8 cellular contexts compared by ENCODE assay signal in the genomic region with DNA sequence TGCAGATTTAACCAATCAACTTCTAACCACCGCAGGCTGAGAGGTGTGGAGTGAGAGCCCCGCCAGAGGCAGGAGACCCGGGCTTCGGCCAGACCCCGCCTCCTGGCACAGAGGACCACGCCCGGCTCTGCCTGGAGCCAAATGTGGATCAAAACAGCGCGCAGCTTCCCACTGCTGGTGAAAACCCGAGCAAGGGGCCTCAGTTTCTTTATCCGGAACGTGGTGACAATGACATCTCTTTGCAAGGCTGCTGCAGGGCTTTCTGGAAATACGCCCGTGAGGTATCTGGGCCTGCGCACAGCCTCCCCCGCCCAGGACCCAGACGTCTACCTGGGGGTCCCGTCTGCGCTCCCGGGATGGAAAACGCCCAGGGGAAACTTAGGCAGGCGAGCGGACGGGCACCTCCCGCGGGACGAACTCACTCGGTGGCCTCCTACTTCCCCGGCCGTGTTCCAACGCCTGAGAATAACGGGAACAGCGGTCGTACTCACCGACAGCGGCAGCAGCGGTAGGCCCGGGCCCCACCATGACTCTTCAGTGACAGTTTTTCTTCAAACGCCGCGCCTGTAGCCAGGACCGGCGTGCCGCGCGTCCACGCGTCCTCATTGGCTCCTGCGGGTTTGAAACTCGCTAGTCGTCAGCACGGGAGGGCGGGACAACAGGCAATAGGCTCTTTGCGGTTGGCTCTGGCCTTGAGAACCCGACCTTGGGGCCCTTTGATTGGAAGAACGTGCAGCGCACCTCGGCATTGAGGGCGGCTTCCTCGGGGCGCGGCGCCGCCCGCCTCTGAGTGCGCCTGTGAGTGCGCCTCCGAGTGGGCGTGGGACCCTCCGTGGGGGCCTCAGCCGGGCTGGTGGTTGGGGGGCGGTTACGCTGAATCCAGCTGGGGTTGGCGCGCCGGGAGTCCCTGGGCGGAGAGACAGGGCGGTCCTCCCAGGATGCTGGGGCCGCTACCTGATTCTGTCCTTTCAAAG. TPM values are rescaled to one million over a fixed set of nuclear protein-coding genes. Genes with fewer than 3 reads are reported as not detected.
DNase-seq lines count a peak whose midpoint lies in the region; ATAC-seq and TF ChIP-seq lines count a peak whose summit lies in the region.

A gene with protein sequence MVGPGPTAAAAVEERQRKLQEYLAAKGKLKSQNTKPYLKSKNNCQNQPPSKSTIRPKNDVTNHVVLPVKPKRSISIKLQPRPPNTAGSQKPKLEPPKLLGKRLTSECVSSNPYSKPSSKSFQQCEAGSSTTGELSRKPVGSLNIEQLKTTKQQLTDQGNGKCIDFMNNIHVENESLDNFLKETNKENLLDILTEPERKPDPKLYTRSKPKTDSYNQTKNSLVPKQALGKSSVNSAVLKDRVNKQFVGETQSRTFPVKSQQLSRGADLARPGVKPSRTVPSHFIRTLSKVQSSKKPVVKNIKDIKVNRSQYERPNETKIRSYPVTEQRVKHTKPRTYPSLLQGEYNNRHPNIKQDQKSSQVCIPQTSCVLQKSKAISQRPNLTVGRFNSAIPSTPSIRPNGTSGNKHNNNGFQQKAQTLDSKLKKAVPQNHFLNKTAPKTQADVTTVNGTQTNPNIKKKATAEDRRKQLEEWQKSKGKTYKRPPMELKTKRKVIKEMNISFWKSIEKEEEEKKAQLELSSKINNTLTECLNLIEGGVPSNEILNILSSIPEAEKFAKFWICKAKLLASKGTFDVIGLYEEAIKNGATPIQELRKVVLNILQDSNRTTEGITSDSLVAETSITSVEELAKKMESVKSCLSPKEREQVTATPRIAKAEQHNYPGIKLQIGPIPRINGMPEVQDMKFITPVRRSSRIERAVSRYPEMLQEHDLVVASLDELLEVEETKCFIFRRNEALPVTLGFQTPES (minus strand): TSS at position 539 of the 974 bp plus-strand sequence. CDS start 11 bp downstream, at position 528.

- peak within 1 kb of the TSS; percentile 97 for H3K4me3 Mint-ChIP-seq in activated naive CD8-positive, alpha-beta T cell treated with anti-CD3 and anti-CD28 coated beads for 36 hours

- no peak for TF ChIP-seq POLR2A in ovary (IDR thresholded peaks at IDR 0.05)

- H3F3A ChIP-seq in SU-DHL-6 (ENCODE audit: insufficient read depth): no peaks in the 10 kb centered on the region

- peak within 1 kb of the TSS; percentile 81 for H3K9ac ChIP-seq in SU-DHL-6 (ENCODE audit: low read length)

- peaks cover 4% of the 10 kb centered on the region for H3K4me1 ChIP-seq in ovary (ENCODE audit: insufficient read depth)
- peaks cover 0 to 14% (median 9%) of the 10 kb centered on the region in 4 donors for H3K4me1 ChIP-seq in tibial artery

- H3K4me2 ChIP-seq in SU-DHL-6 (ENCODE audit: low read depth, low read length, poor library complexity, severe bottlenecking): peak within 1 kb of the TSS; percentile 78

- H3K36me3 ChIP-seq in SU-DHL-6 (ENCODE audit: low read length) (peaks cover 21% of the 10 kb centered on the region), ovary (no peaks in the 10 kb centered on the region), tibial artery (no peaks in the 10 kb centered on the region)

- peak; percentile 98 for DNase-seq in GM12865 (ENCODE audit: low read depth)
- peak; percentile 94 to 99 (median 98) for DNase-seq in NCI-H1417 (lab: John Stamatoyannopoulos, UW)
- peak; percentile 95 for DNase-seq in activated naive CD8-positive, alpha-beta T cell treated with anti-CD3 and anti-CD28 coated beads for 36 hours
- peak; percentile 97 for DNase-seq in Right ventricle myocardium inferior (ENCODE audit: missing footprints)
- peak; percentile 72 to 90 (median 82) for DNase-seq in ovary
- peak; percentile 94 to 95 for DNase-seq in tibial artery

- no peaks in the 10 kb centered on the region for H4K20me1 ChIP-seq in SU-DHL-6 (ENCODE audit: low read depth, low read length)

- no peak for TF ChIP-seq CTCF in GM12865 (IDR thresholded peaks at IDR 0.05; ENCODE audit: insufficient read depth, low read depth, low read length, missing control alignments)
- no peak for TF ChIP-seq CTCF in SU-DHL-6 (IDR thresholded peaks at IDR 0.05; ENCODE audit: insufficient read depth, low read length, poor library complexity, severe bottlenecking)
- TF ChIP-seq CTCF in ovary (IDR thresholded peaks at IDR 0.05): no peak
- no peak for TF ChIP-seq CTCF in tibial artery (IDR thresholded peaks at IDR 0.05)

- ATAC-seq in HG02763 (IDR thresholded peaks at IDR 0.05; ENCODE audit: unreplicated experiment): peak; percentile 98
- peak; percentile 99 for ATAC-seq in Right ventricle myocardium inferior

- peak within 1 kb of the TSS; percentile 70 for H3K4me3 ChIP-seq in GM12865 (ENCODE audit: low read depth, low read length)
- H3K4me3 ChIP-seq in SU-DHL-6 (ENCODE audit: insufficient read depth, low read length, poor library complexity, severe bottlenecking): peak within 1 kb of the TSS; percentile 79
- H3K4me3 ChIP-seq in ovary: peak within 1 kb of the TSS; percentile 64
- H3K4me3 ChIP-seq in tibial artery: peak within 1 kb of the TSS; percentile 62 to 69

- no peaks in the 10 kb centered on the region for H3K9me2 ChIP-seq in SU-DHL-6 (replicated peaks; ENCODE audit: insufficient read depth, low read length)

- H3K4me1 Mint-ChIP-seq in activated naive CD8-positive, alpha-beta T cell treated with anti-CD3 and anti-CD28 coated beads for 36 hours: peaks cover 8% of the 10 kb centered on the region

- H3K79me2 ChIP-seq in SU-DHL-6 (ENCODE audit: insufficient read depth, low read length): peaks cover 37% of the 10 kb centered on the region

- WGBS in ovary, 3 donors: 0 to 1% (median 1%) methylated on average over 67 to 79 of the region's 79 CpGs

- H3K9me3 ChIP-seq in SU-DHL-6 (ENCODE audit: insufficient read depth, low read length) (no peaks in the 10 kb centered on the region), ovary (no peaks in the 10 kb centered on the region), tibial artery (no peaks in the 10 kb centered on the region)

- no peaks in the 10 kb centered on the region for H3K27me3 Mint-ChIP-seq in activated naive CD8-positive, alpha-beta T cell treated with anti-CD3 and anti-CD28 coated beads for 36 hours

- H3K36me3 Mint-ChIP-seq in activated naive CD8-positive, alpha-beta T cell treated with anti-CD3 and anti-CD28 coated beads for 36 hours: peaks cover 10% of the 10 kb centered on the region

- peak within 1 kb of the TSS; percentile 89 for H3K27ac Mint-ChIP-seq in activated naive CD8-positive, alpha-beta T cell treated with anti-CD3 and anti-CD28 coated beads for 36 hours

- H3K27me3 ChIP-seq in SU-DHL-6 (ENCODE audit: low read length) (no peaks in the 10 kb centered on the region), ovary (no peaks in the 10 kb centered on the region), tibial artery (no peaks in the 10 kb centered on the region)

- H2AFZ ChIP-seq in SU-DHL-6 (ENCODE audit: low read depth, low read length, severe bottlenecking): peak within 1 kb of the TSS; percentile 68

- intact Hi-C loops in Right ventricle myocardium inferior (cut with DNase I): loop anchor here (5.0 kb wide), 1 partner anchor 103 kb away; no protein-coding TSS in a partner anchor
- intact Hi-C loops in ovary (cut with DNase I): no loop called here
- intact Hi-C loops in tibial artery (cut with DNase I; ENCODE audit: low total_unique reads): no loop called here

- H3K9me3 Mint-ChIP-seq in activated naive CD8-positive, alpha-beta T cell treated with anti-CD3 and anti-CD28 coated beads for 36 hours: no peaks in the 10 kb centered on the region

- no peak for TF ChIP-seq EP300 in ovary (IDR thresholded peaks at IDR 0.05)

- H3K27ac ChIP-seq in SU-DHL-6 (ENCODE audit: low read depth, low read length): peak within 1 kb of the TSS; percentile 69
- H3K27ac ChIP-seq in ovary: no peak within 1 kb of the TSS
- peak within 1 kb of the TSS; percentile 19 to 35 for H3K27ac ChIP-seq in tibial artery

RNA-seq across cellular contexts. Expression of the gene that starts here (rescaled TPM):
- 10 to 100 TPM; 24.3 to 25.8 TPM for total RNA-seq in activated naive CD8-positive, alpha-beta T cell treated with anti-CD3 and anti-CD28 coated beads for 36 hours
- total RNA-seq in Right ventricle myocardium inferior (1.3 TPM), ovary (1 to 10 TPM in 1 of 7 donors, under 1 TPM in 3, not detected in 3; 0.11 to 1.4 (median 0.14) TPM)
- polyA plus RNA-seq in ovary: 1 to 10 TPM in 1 of 2 donors, under 1 TPM in 1; 0.15 to 1.3 TPM

Comparison
In these comparisons a context has a peak if more than half of its experiments do, and no peak if none do; other contexts are left out.
1. RNA of the gene that starts here (total RNA-seq): 24.3 to 25.8 TPM in activated naive CD8-positive, alpha-beta T cell treated with anti-CD3 and anti-CD28 coated beads for 36 hours; 1.3 TPM in Right ventricle myocardium inferior (single experiment) and 0.11 to 1.4 TPM in ovary; every median in the first group is over 10 times any median in the second.
2. H3K27ac ChIP-seq: peak in SU-DHL-6 (single experiment) and tibial artery (2 of 2); none in ovary (0 of 2).
3. Peak in every context shown above with its lines, with median percentiles within 50 percentile points of each other: DNase-seq and H3K4me3 ChIP-seq.